In the genomic region with DNA sequence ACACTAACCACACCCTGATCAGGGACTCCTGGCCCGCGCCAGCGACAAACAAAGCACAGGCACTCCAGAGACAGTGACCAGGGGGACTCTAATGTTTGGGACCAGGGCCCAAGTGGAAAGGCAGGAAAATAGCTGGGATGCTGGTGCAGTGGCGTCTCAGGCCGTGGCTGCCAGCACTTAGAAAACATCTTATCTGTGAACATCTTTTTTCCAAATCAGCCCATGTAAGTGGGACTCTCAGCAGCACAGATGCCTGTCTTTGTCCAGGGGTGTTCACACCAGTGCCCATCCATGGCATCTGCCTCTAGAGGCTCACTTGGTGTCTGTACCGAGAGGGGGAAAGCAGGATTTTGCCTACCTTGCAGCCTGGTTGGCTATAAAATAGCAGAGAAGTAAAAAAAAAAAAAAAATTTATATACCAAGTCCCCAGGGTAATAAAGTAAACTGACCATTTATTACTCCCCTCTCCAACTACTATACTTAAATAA, we compare ENCODE assay signal across 18 cellular contexts. TPM values are rescaled to one million over a fixed set of nuclear protein-coding genes. Genes with fewer than 3 reads are reported as not detected.
A peak's percentile ranks its signal among the peaks of the same experiment; 100 is the strongest.
DNase-seq lines count a peak whose midpoint lies in the region; ATAC-seq, FAIRE-seq and TF ChIP-seq lines count a peak whose summit lies in the region.
"Had no signal": no experiment of that assay in that cellular context is flagged by ENCODE, and none has a peak within 500 bp of the region (broad histone marks: within the 10 kb centered on the region; RNA-seq: fewer than 3 reads in every experiment).

No MANE protein-coding gene starts in this region.

- ATAC-seq in GM18909 (IDR thresholded peaks at IDR 0.05; ENCODE audit: poor library complexity, unreplicated experiment), result peak; percentile 29
- peak; percentile 6 for ATAC-seq in HG02870 (IDR thresholded peaks at IDR 0.05; ENCODE audit: unreplicated experiment)
- ATAC-seq in pancreas, result no peak
- ATAC-seq: activated T-cell treated with anti-CD3 and anti-CD28 coated beads, Interleukin-2, amount 50 U/mL, for 4 hours; esophagus mucosa; natural killer cell treated with Interleukin-12 subunit alpha and Interleukin-12 subunit beta and Interleukin-15 and Interleukin-18, amount 100 ng/mL, for 72 hours had no signal

- H3K23ac ChIP-seq in trophoblast cell (ENCODE audit: low read length), result no peak overlapping the region

- H2BK12ac ChIP-seq in trophoblast cell (ENCODE audit: low read length), result no peak overlapping the region

- H4K91ac ChIP-seq in trophoblast cell (ENCODE audit: low read depth, low read length), result no peak overlapping the region

- H3K27me3 ChIP-seq in trophoblast cell (ENCODE audit: insufficient read depth, low read length), result no peaks in the 10 kb centered on the region
- no peaks in the 10 kb centered on the region for H3K27me3 ChIP-seq in pancreas
- H3K27me3 ChIP-seq in H7 (ENCODE audit: control insufficient read depth, insufficient read depth, low read length), result no peaks in the 10 kb centered on the region
- H3K27me3 ChIP-seq: heart right ventricle had no signal

- H3K27ac ChIP-seq in trophoblast cell (ENCODE audit: low read depth, low read length) (no peak overlapping the region), pancreas (no peak overlapping the region)
- H3K27ac ChIP-seq: heart right ventricle had no signal

- H3K4me1 ChIP-seq in trophoblast cell (ENCODE audit: control insufficient read depth in 1 of 2, insufficient read depth in 2 of 2, low read length in 2 of 2) (no peaks in the 10 kb centered on the region), pancreas (no peaks in the 10 kb centered on the region)

- H3K9ac ChIP-seq in trophoblast cell (ENCODE audit: low read length), result no peak overlapping the region

- no peak overlapping the region for H3K4ac ChIP-seq in trophoblast cell (ENCODE audit: low read depth, low read length)

- no peak for TF ChIP-seq CTCF in brain (conservative IDR thresholded peaks at IDR 0.05)
- no peak for TF ChIP-seq CTCF in pancreas (IDR thresholded peaks at IDR 0.05)

- H2AK5ac ChIP-seq in trophoblast cell (ENCODE audit: low read length), result no peak overlapping the region

- H3K4me2 ChIP-seq in trophoblast cell (ENCODE audit: low read length), result no peak overlapping the region

- H4K8ac ChIP-seq in trophoblast cell (ENCODE audit: low read depth, low read length), result no peak overlapping the region

- no peak overlapping the region for H2BK5ac ChIP-seq in trophoblast cell (ENCODE audit: low read depth, low read length, poor library complexity)

- H3K4me3 Mint-ChIP-seq in brain, result peak overlapping the region in 4 of 5 experiments; percentile 13 to 71 (median 64)
- H3K4me3 Mint-ChIP-seq: activated naive CD4-positive, alpha-beta T cell treated with anti-CD3 and anti-CD28 coated beads, Interleukin-2, amount 50 U/mL, for 24 hours; activated T-cell treated with anti-CD3 and anti-CD28 coated beads, Interleukin-2, amount 50 U/mL, for 4 hours; dendritic cell treated with granulocyte-macrophage colony-stimulating factor and Interleukin-4, amounts not matched to agents 40 ng/mL and 50 ng/mL, for 4 days; IgD-negative memory B cell; natural killer cell treated with Interleukin-12 subunit alpha and Interleukin-12 subunit beta and Interleukin-15 and Interleukin-18, amount 100 ng/mL, for 72 hours had no signal

- no peak for DNase-seq in trophoblast cell
- no peak for DNase-seq in pancreas
- no peak for DNase-seq in stimulated activated CD4-positive, alpha-beta T cell treated with anti-CD3 and anti-CD28 coated beads, Interleukin-2, amount 100 ng/mL, for 24 hours
- DNase-seq in H7, result no peak
- DNase-seq: activated T-cell treated with anti-CD3 and anti-CD28 coated beads, Interleukin-2, amount 50 U/mL, for 4 hours; HCEC 1CT; heart right ventricle; kidney; NCI-H2029; NCI-H69 had no signal

- H3K36me3 Mint-ChIP-seq in brain, result no peaks in the 10 kb centered on the region
- H3K36me3 Mint-ChIP-seq: activated naive CD4-positive, alpha-beta T cell treated with anti-CD3 and anti-CD28 coated beads, Interleukin-2, amount 50 U/mL, for 24 hours; natural killer cell treated with Interleukin-12 subunit alpha and Interleukin-12 subunit beta and Interleukin-15 and Interleukin-18, amount 100 ng/mL, for 72 hours had no signal

- H2AFZ ChIP-seq in trophoblast cell (ENCODE audit: insufficient read depth, low read length, poor library complexity), result no peak overlapping the region

- no peak overlapping the region for H3K18ac ChIP-seq in trophoblast cell (ENCODE audit: low read length)

- H3K4me3 ChIP-seq in trophoblast cell (ENCODE audit: low read depth, low read length) (peak overlapping the region; percentile 31), pancreas (no peak overlapping the region), H7 (ENCODE audit: insufficient read depth, low read depth, low read length) (no peak overlapping the region)
- H3K4me3 ChIP-seq: heart right ventricle had no signal

- H3K79me2 ChIP-seq in trophoblast cell (ENCODE audit: control insufficient read depth, insufficient read depth, low read length, poor library complexity), result no peaks in the 10 kb centered on the region

- H3K79me1 ChIP-seq in trophoblast cell (ENCODE audit: low read length), result no peaks in the 10 kb centered on the region

- H3K9me3 ChIP-seq in trophoblast cell (ENCODE audit: insufficient read depth, low read depth, low read length) (peaks cover 2% of the 10 kb centered on the region), pancreas (no peaks in the 10 kb centered on the region)
- H3K9me3 ChIP-seq: heart right ventricle had no signal

- H4K12ac ChIP-seq in trophoblast cell (ENCODE audit: low read depth, low read length), result no peak overlapping the region

- H3K27me3 Mint-ChIP-seq in brain, result peaks cover 5% of the 10 kb centered on the region
- H3K27me3 Mint-ChIP-seq: activated naive CD4-positive, alpha-beta T cell treated with anti-CD3 and anti-CD28 coated beads, Interleukin-2, amount 50 U/mL, for 24 hours; IgD-negative memory B cell; natural killer cell treated with Interleukin-12 subunit alpha and Interleukin-12 subunit beta and Interleukin-15 and Interleukin-18, amount 100 ng/mL, for 72 hours had no signal

- H3K36me3 ChIP-seq in trophoblast cell (ENCODE audit: control insufficient read depth in 1 of 2, insufficient read depth in 2 of 2, low read length in 2 of 2) (peaks cover 2% of the 10 kb centered on the region in 2 experiments), pancreas (peaks cover 0 to 29% (median 6%) of the 10 kb centered on the region in 3 donors), H7 (replicated peaks; ENCODE audit: control insufficient read depth, insufficient read depth, low read length) (peaks cover 6% of the 10 kb centered on the region; the same call in 1 of the 2 replicates)
- H3K36me3 ChIP-seq: heart right ventricle had no signal

- H3K9me3 Mint-ChIP-seq in brain, result peaks cover 0 to 3% (median 0%) of the 10 kb centered on the region in 5 experiments
- H3K9me3 Mint-ChIP-seq: activated naive CD4-positive, alpha-beta T cell treated with anti-CD3 and anti-CD28 coated beads, Interleukin-2, amount 50 U/mL, for 24 hours; activated T-cell treated with anti-CD3 and anti-CD28 coated beads, Interleukin-2, amount 50 U/mL, for 4 hours; dendritic cell treated with granulocyte-macrophage colony-stimulating factor and Interleukin-4, amounts not matched to agents 40 ng/mL and 50 ng/mL, for 4 days; IgD-negative memory B cell; natural killer cell treated with Interleukin-12 subunit alpha and Interleukin-12 subunit beta and Interleukin-15 and Interleukin-18, amount 100 ng/mL, for 72 hours had no signal

- H3K4me1 Mint-ChIP-seq in brain, result peaks cover 29% of the 10 kb centered on the region

- no CpG with 5 or more reads among the region's 6 CpGs for WGBS in trophoblast cell (ENCODE audit: extremely low coverage, insufficient coverage, insufficient read length)
- WGBS in pancreas, 2 donors, result 92 to 95% methylated on average over 6 of the region's 6 CpGs

- peak overlapping the region; percentile 44 to 92 (median 84) for H3K27ac Mint-ChIP-seq in brain
- H3K27ac Mint-ChIP-seq: activated naive CD4-positive, alpha-beta T cell treated with anti-CD3 and anti-CD28 coated beads, Interleukin-2, amount 50 U/mL, for 24 hours; dendritic cell treated with granulocyte-macrophage colony-stimulating factor and Interleukin-4, amounts not matched to agents 40 ng/mL and 50 ng/mL, for 4 days; IgD-negative memory B cell had no signal

- H3K14ac ChIP-seq in trophoblast cell (ENCODE audit: low read length), result no peak overlapping the region

- H2BK120ac ChIP-seq in trophoblast cell (ENCODE audit: insufficient read depth, low read length, poor library complexity), result no peak overlapping the region

- FAIRE-seq in pancreas (lab: Jason Lieb, UNC), result no peak

- intact Hi-C loops in pancreas (cut with DNase I), result no loop called here

RNA-seq across cellular contexts. Expression of gene SLC12A8, which starts 26.7 kb away (rescaled TPM):
- polyA plus RNA-seq in brain (ENCODE audit: insufficient read depth, low read depth, low replicate concordance), result 0.93 TPM
- 2.3 and 2.7 TPM in 2 replicates for polyA plus RNA-seq in trophoblast cell (2013)
- 10 to 100 TPM in 5 of 6 donors, 1 to 10 TPM in 1; 9.5 to 16.2 (median 14.3) TPM for total RNA-seq in pancreas
- polyA plus RNA-seq in pancreas, result 1 to 10 TPM; 6.6 to 8.5 TPM
- 9.3 and 9.7 TPM in 2 replicates for total RNA-seq in H7 (2014; rRNA removed; shearing (Covaris generic))
- polyA plus RNA-seq: IgD-negative memory B cell had no signal

Comparison
In these comparisons a context has a peak if more than half of its experiments do, and no peak if none do; other contexts are left out.
1. ATAC-seq: peak in GM18909 (single experiment) and HG02870 (single experiment); none in pancreas (0 of 4).